Comparison of ENCODE assay signal across 1 cellular context in the genomic region with DNA sequence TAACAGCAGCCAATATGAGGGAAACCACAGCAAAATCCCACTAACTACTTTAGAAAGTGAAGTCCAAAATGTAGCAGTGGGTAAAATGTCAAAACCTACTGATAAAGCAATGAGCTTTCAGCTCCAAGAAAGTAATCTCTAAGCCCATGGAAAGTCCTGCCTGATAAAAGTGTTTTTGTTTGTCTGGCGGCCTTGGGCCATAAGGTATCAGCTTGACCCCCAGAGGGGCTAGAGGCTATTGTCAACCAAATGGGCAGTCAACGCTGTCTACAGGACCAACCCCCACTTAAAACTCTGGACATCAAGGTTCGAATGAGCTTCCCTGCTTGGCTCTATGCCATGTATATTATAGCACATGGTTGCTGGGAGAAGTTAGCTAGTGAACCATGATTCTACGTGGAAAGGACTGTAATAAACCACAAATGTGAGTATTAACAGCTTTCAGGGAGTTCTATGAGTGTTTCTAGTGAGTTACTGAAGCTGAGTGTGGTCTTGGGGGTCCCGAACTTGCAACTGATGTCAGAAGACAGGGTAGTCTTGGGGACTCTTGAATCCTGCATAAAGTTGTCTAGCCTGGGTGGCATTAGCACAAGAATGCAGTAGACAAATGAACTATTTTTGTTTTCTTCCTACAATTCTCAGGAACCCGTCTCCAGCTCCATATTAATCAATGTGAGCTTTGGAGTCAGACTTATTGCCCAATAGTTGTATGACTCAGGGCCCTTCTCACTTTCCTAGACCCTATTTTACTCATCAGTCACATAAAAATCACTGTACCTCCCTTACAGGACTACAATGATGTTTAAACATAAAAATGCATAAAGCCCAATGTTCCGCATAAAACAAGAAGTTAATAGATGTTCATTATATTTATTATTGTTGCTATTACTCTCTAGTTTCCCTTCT.
TF ChIP-seq lines count a peak whose summit lies in the region.

No MANE protein-coding gene starts in this region.

TF ChIP-seq in SK-N-SH treated with all-trans-retinoic acid at 6 μM for 48 hours, 23 proteins besides CTCF, POLR2A, EP300 and RAD21 (continued from another document):
- TF ChIP-seq, protein P1, sequence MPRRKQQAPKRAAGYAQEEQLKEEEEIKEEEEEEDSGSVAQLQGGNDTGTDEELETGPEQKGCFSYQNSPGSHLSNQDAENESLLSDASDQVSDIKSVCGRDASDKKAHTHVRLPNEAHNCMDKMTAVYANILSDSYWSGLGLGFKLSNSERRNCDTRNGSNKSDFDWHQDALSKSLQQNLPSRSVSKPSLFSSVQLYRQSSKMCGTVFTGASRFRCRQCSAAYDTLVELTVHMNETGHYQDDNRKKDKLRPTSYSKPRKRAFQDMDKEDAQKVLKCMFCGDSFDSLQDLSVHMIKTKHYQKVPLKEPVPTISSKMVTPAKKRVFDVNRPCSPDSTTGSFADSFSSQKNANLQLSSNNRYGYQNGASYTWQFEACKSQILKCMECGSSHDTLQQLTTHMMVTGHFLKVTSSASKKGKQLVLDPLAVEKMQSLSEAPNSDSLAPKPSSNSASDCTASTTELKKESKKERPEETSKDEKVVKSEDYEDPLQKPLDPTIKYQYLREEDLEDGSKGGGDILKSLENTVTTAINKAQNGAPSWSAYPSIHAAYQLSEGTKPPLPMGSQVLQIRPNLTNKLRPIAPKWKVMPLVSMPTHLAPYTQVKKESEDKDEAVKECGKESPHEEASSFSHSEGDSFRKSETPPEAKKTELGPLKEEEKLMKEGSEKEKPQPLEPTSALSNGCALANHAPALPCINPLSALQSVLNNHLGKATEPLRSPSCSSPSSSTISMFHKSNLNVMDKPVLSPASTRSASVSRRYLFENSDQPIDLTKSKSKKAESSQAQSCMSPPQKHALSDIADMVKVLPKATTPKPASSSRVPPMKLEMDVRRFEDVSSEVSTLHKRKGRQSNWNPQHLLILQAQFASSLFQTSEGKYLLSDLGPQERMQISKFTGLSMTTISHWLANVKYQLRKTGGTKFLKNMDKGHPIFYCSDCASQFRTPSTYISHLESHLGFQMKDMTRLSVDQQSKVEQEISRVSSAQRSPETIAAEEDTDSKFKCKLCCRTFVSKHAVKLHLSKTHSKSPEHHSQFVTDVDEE (CRISPR knock-in tag; IDR thresholded peaks at IDR 0.05), result no peak
- no peak for TF ChIP-seq PPARA (CRISPR knock-in tag; IDR thresholded peaks at IDR 0.05; ENCODE audit: borderline replicate concordance)
